ENCODE assay signal across 2 cellular contexts in the genomic region with DNA sequence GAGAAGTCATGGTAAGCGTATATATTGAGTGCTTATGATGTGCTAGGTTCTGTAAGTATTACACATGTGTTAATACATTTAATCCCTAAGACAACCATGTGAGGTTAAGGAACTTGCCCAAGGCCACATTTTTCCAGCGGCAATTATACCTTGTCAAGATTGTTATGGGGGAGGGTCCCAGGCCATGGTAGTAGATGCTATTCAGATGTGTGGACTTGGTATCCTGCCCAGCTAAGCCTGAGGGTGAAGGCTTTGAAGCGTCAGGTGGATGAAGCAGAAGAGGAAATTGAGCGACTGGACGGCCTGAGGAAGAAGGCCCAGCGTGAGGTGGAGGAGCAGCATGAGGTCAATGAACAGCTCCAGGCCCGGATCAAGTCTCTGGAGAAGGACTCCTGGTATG.
TF ChIP-seq lines count a peak whose summit lies in the region.

No MANE protein-coding gene starts in this region.

TF ChIP-seq in IMR-90, 13 proteins besides CTCF, POLR2A, EP300 and RAD21:
- TF ChIP-seq NFE2L2 (IDR thresholded peaks at IDR 0.05; ENCODE audit: low read depth, low read length): no peak
- no peak for TF ChIP-seq CHD1 (IDR thresholded peaks at IDR 0.05; ENCODE audit: low read depth, low read length)
- no peak for TF ChIP-seq BHLHE40 (IDR thresholded peaks at IDR 0.05; ENCODE audit: low read depth, low read length)
- no peak for TF ChIP-seq CEBPB (IDR thresholded peaks at IDR 0.05; ENCODE audit: low read depth, low read length)
- no peak for TF ChIP-seq RCOR1 (IDR thresholded peaks at IDR 0.05; ENCODE audit: insufficient replicate concordance, low read length)
- TF ChIP-seq, protein P1, sequence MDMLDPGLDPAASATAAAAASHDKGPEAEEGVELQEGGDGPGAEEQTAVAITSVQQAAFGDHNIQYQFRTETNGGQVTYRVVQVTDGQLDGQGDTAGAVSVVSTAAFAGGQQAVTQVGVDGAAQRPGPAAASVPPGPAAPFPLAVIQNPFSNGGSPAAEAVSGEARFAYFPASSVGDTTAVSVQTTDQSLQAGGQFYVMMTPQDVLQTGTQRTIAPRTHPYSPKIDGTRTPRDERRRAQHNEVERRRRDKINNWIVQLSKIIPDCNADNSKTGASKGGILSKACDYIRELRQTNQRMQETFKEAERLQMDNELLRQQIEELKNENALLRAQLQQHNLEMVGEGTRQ (IDR thresholded peaks at IDR 0.05; ENCODE audit: low read depth, low read length): no peak
- no peak for TF ChIP-seq RFX5 (IDR thresholded peaks at IDR 0.05; ENCODE audit: low read depth, low read length)
- no peak for TF ChIP-seq ELK1 (IDR thresholded peaks at IDR 0.05; ENCODE audit: borderline replicate concordance, low read depth, low read length)
- TF ChIP-seq SMC3 (IDR thresholded peaks at IDR 0.05; ENCODE audit: low read depth, low read length): no peak
- TF ChIP-seq MAFK (IDR thresholded peaks at IDR 0.05; ENCODE audit: low read depth, low read length): no peak
- no peak for TF ChIP-seq MXI1 (IDR thresholded peaks at IDR 0.05; ENCODE audit: borderline replicate concordance, low read depth, low read length)
- TF ChIP-seq MAZ (IDR thresholded peaks at IDR 0.05; ENCODE audit: borderline replicate concordance, low read depth, low read length): no peak
- no peak for TF ChIP-seq FOS (IDR thresholded peaks at IDR 0.05; ENCODE audit: low read depth, low read length)

TF ChIP-seq in WTC11, 78 proteins besides CTCF, POLR2A, EP300 and RAD21:
- TF ChIP-seq NFATC4 (CRISPR knock-in tag; IDR thresholded peaks at IDR 0.05) (no peak), KAT7 (CRISPR knock-in tag; IDR thresholded peaks at IDR 0.05; ENCODE audit: borderline replicate concordance) (no peak)
- TF ChIP-seq, protein P1 (CRISPR knock-in tag; IDR thresholded peaks at IDR 0.05): no peak
